In the genomic region with DNA sequence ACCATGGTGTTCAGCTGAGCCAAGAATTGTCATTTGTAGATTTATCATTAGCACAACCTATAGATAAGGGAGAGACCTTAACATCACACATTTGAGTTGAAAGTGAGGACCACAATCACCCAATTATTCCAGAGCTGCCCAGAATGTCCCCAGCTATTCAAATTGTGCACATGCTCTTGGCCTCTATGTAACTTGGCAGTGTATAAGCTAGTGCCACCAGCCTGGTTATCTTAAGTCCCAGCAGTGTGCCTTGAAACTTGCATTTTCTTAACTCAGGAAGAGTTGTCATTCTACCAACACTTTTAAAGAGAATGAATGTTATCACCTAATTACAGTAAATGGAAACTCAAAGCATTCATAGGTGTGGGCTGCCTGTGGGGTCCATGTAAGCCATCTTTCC, we compare ENCODE assay signal across 28 cellular contexts.
"Had no signal": no experiment of that assay in that cellular context is flagged by ENCODE, and none has a peak within 500 bp of the region (broad histone marks: within the 10 kb centered on the region; RNA-seq: fewer than 3 reads in every experiment).

No MANE protein-coding gene starts in this region.

- H3K9me3 ChIP-seq: neutrophil, psoas muscle, right lobe of liver, sigmoid colon, suprapubic skin, testis, tibial artery, transverse colon, upper lobe of right lung, uterus had no signal

- H3K4me1 ChIP-seq: parathyroid adenoma, psoas muscle, right lobe of liver, suprapubic skin, tibial artery, upper lobe of right lung, uterus had no signal

- ATAC-seq: naive thymus-derived CD8-positive, alpha-beta T cell; natural killer cell treated with Interleukin-12 subunit alpha and Interleukin-12 subunit beta and Interleukin-15 and Interleukin-18, amount 100 ng/mL, for 72 hours; psoas muscle; right cardiac atrium; right lobe of liver; stimulated activated memory B cell treated with anti-CD40 and anti-IgM and Interleukin-4, amounts not matched to agents 10 μg/mL and 1 μg/mL and 100 μg/mL, for 72 hours; stimulated activated naive CD8-positive, alpha-beta T cell treated with anti-CD3 and anti-CD28 coated beads, Interleukin-15, amount 100 ng/mL, for 72 hours; stimulated activated naive CD8-positive, alpha-beta T cell treated with anti-CD3 and anti-CD28 coated beads, Interleukin-15, Interleukin-2, amounts not matched to agents 100 U/mL and 50 U/mL, for 24 hours; upper lobe of right lung had no signal

- H3K36me3 ChIP-seq: neutrophil, right lobe of liver, sigmoid colon, suprapubic skin, tibial artery, transverse colon, upper lobe of right lung, uterus had no signal

- H3K27ac ChIP-seq: neutrophil, parathyroid adenoma, psoas muscle, right lobe of liver, sigmoid colon, suprapubic skin, testis, tibial artery, transverse colon, upper lobe of right lung, uterus had no signal

- FAIRE-seq: small intestine had no signal

- DNase-seq: naive thymus-derived CD8-positive, alpha-beta T cell; nephron progenitor cell; nucleus accumbens; posterior cingulate gyrus; psoas muscle; right cardiac atrium; right lobe of liver; sigmoid colon; small intestine; stimulated activated CD4-positive, alpha-beta T cell treated with anti-CD3 and anti-CD28 coated beads, Interleukin-15, amount 100 ng/mL, for 24 hours; stimulated activated CD4-positive, alpha-beta T cell treated with anti-CD3 and anti-CD28 coated beads, Interleukin-2, amount 100 ng/mL, for 24 hours; stimulated activated CD4-positive, alpha-beta T cell treated with anti-CD3 and anti-CD28 coated beads, Interleukin-2, amount 100 ng/mL, for 48 hours; stimulated activated CD4-positive, alpha-beta T cell treated with anti-CD3 and anti-CD28 coated beads, Interleukin-4, amount 100 ng/mL, for 4 hours; stimulated activated CD8-positive, alpha-beta memory T cell treated with anti-CD3 and anti-CD28 coated beads, Interleukin-4, amount 100 ng/mL, for 48 hours; stimulated activated naive CD4-positive, alpha-beta T cell; stimulated activated naive CD8-positive, alpha-beta T cell treated with anti-CD3 and anti-CD28 coated beads, Interleukin-15, amount 100 ng/mL, for 72 hours; stimulated activated naive CD8-positive, alpha-beta T cell treated with anti-CD3 and anti-CD28 coated beads, Interleukin-15, Interleukin-2, amounts not matched to agents 100 U/mL and 50 U/mL, for 24 hours; substantia nigra; testis; tibial artery; transverse colon; upper lobe of right lung; uterus had no signal

- H3K27me3 ChIP-seq: neutrophil, right lobe of liver, sigmoid colon, suprapubic skin, testis, tibial artery, transverse colon, upper lobe of right lung, uterus had no signal

- H3K4me3 ChIP-seq: psoas muscle, right lobe of liver, sigmoid colon, suprapubic skin, testis, tibial artery, transverse colon, upper lobe of right lung, uterus had no signal
